ENCODE assay signal across 22 cellular contexts in the genomic region with DNA sequence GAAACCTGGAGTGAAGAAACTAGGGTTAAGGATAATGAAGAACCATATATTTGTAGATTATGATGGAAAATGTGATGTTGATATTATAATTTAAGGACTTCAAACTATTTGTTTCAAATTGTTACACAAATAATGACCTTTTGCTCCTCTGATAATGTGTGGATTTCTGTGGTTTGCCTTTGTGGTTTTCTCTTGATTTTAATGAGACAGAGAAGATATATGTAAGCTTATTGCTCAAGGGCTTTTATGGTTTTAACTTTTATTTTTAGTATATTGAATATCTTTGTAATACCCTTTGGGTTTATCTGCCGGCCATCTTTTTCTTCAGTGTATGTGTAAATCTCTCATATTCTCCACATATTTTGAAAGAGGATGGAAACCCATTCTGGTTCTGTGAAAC.
"Had no signal": no experiment of that assay in that cellular context is flagged by ENCODE, and none has a peak within 500 bp of the region (broad histone marks: within the 10 kb centered on the region; RNA-seq: fewer than 3 reads in every experiment).

No MANE protein-coding gene starts in this region.

- DNase-seq: activated B cell treated with CpG ODN at 0.5 μM for 24 hours; activated CD4-positive, alpha-beta memory T cell treated with anti-CD3 and anti-CD28 coated beads for 36 hours; activated CD4-positive, alpha-beta T cell treated with anti-CD3 and anti-CD28 coated beads for 4 hours; activated gamma-delta T cell treated with Interleukin-2 at 50 U/mL for 16 hours; activated T-cell treated with anti-CD3 and anti-CD28 coated beads for 4 hours; amygdala; cortex of kidney; effector CD4-positive, alpha-beta T cell; heart right ventricle; kidney glomerular epithelial cell; left ventricle myocardium superior; mucosa of descending colon; naive B cell; ovary; psoas muscle; right lobe of liver; stimulated activated CD4-positive, alpha-beta T cell treated with anti-CD3 and anti-CD28 coated beads, Interleukin-4, amount 100 ng/mL, for 4 hours; T-cell; thyroid gland; uterus had no signal

- H3K27ac ChIP-seq: heart right ventricle, ovary, psoas muscle, right lobe of liver, thyroid gland, uterus had no signal

- H3K27me3 ChIP-seq: heart right ventricle, ovary, right lobe of liver, thyroid gland, uterus had no signal

- ATAC-seq: heart right ventricle; left ventricle myocardium superior; mucosa of descending colon; psoas muscle; right lobe of liver; stimulated activated memory B cell treated with anti-CD40 and anti-IgM and Interleukin-4, amounts not matched to agents 10 μg/mL and 1 μg/mL and 100 μg/mL, for 72 hours; T-cell had no signal

- H3K9me3 ChIP-seq: heart right ventricle, mucosa of descending colon, ovary, psoas muscle, right lobe of liver, thyroid gland, uterus had no signal

- H3K36me3 ChIP-seq: heart right ventricle, ovary, right lobe of liver, thyroid gland, uterus had no signal

- H3K4me1 ChIP-seq: heart right ventricle, psoas muscle, right lobe of liver, thyroid gland, uterus had no signal

- H3K4me3 ChIP-seq: heart right ventricle, mucosa of descending colon, ovary, psoas muscle, right lobe of liver, smooth muscle cell, thyroid gland, uterus had no signal

- H3K4me2 ChIP-seq: smooth muscle cell had no signal
